Comparison of ENCODE assay signal across 10 cellular contexts in genomic region chr12:103742349-103742784, GRCh38.
DNase-seq lines count a peak whose midpoint lies in the region; ATAC-seq and TF ChIP-seq lines count a peak whose summit lies in the region.
"Had no signal": no experiment of that assay in that cellular context is flagged by ENCODE, and none has a peak within 500 bp of the region (broad histone marks: within the 10 kb centered on the region; RNA-seq: fewer than 3 reads in every experiment).

No MANE protein-coding gene starts in this region.

- TF ChIP-seq CTCF in body of pancreas (IDR thresholded peaks at IDR 0.05) (no peak), left lung (IDR thresholded peaks at IDR 0.05) (no peak), uterus (IDR thresholded peaks at IDR 0.05) (no peak)

- whole genome bisulfite sequencing in body of pancreas, 2 donors, result 77 to 86% methylated on average over 14 of the region's 14 CpGs

- intact Hi-C loops in body of pancreas (cut with DNase I), result no loop called here
- intact Hi-C loops in left lung (cut with DNase I), result no loop called here
- intact Hi-C loops in uterus (cut with DNase I; ENCODE audit: low total_unique reads), result no loop called here

- peak overlapping the region in 2 of 4 donors; percentile 6 to 34 for H3K27ac ChIP-seq in body of pancreas
- no peak overlapping the region for H3K27ac ChIP-seq in left lung
- H3K27ac ChIP-seq in uterus, result no peak overlapping the region

- ATAC-seq in body of pancreas (peak; percentile 55), left lung (peak; percentile 69), T-cell (replicated peaks in 1 of 4) (no peak), GM21381 (IDR thresholded peaks at IDR 0.05; ENCODE audit: unreplicated experiment) (no peak)
- ATAC-seq: stimulated activated naive B cell treated with anti-CD40 and anti-IgM and Interleukin-4, amounts not matched to agents 10 μg/mL and 1 μg/mL and 100 μg/mL, for 72 hours had no signal

- H3K4me1 Mint-ChIP-seq in T-cell, result no peaks in the 10 kb centered on the region
- H3K4me1 Mint-ChIP-seq: stimulated activated naive B cell treated with anti-CD40 and anti-IgM and Interleukin-4, amounts not matched to agents 10 μg/mL and 1 μg/mL and 100 μg/mL, for 72 hours had no signal

- H3K4me3 Mint-ChIP-seq in T-cell, result no peak overlapping the region
- H3K4me3 Mint-ChIP-seq: stimulated activated naive B cell treated with anti-CD40 and anti-IgM and Interleukin-4, amounts not matched to agents 10 μg/mL and 1 μg/mL and 100 μg/mL, for 72 hours had no signal

- CTCF ChIA-PET in T-cell (lab: Charles Lee), result no interaction called here

- no peaks in the 10 kb centered on the region for H3K27me3 ChIP-seq in body of pancreas
- H3K27me3 ChIP-seq in left lung, result no peaks in the 10 kb centered on the region
- H3K27me3 ChIP-seq in uterus, result no peaks in the 10 kb centered on the region

- H3K27me3 Mint-ChIP-seq in T-cell, result peaks cover 10 to 20% of the 10 kb centered on the region in 2 donors

- no peaks in the 10 kb centered on the region for H3K36me3 ChIP-seq in body of pancreas (replicated peaks in 1 of 2; ENCODE audit: insufficient read depth in 1 of 2, low read depth in 2 of 2)
- H3K36me3 ChIP-seq in left lung, result no peaks in the 10 kb centered on the region
- no peaks in the 10 kb centered on the region for H3K36me3 ChIP-seq in uterus

- H3K4me3 ChIP-seq in body of pancreas (no peak overlapping the region), left lung (no peak overlapping the region), uterus (no peak overlapping the region)

- POLR2A ChIA-PET in T-cell (lab: Charles Lee), result no interaction called here

- TF ChIP-seq POLR2A in body of pancreas (IDR thresholded peaks at IDR 0.05) (no peak), uterus (IDR thresholded peaks at IDR 0.05) (no peak)

- H3K9me3 ChIP-seq in body of pancreas (no peaks in the 10 kb centered on the region), left lung (no peaks in the 10 kb centered on the region), uterus (no peaks in the 10 kb centered on the region)

- H3K36me3 Mint-ChIP-seq in T-cell, result no peaks in the 10 kb centered on the region
- H3K36me3 Mint-ChIP-seq: stimulated activated naive B cell treated with anti-CD40 and anti-IgM and Interleukin-4, amounts not matched to agents 10 μg/mL and 1 μg/mL and 100 μg/mL, for 72 hours had no signal

- H3K4me1 ChIP-seq in body of pancreas (peaks cover 3% of the 10 kb centered on the region), left lung (no peaks in the 10 kb centered on the region), uterus (no peaks in the 10 kb centered on the region)

- peak; percentile 96 for DNase-seq in DMS153 treated with DMSO at 0.1 percent for 48 hours (lab: John Stamatoyannopoulos, UW; ENCODE audit: unreplicated experiment)
- peak; percentile 61 for DNase-seq in NCI-H2107 (lab: John Stamatoyannopoulos, UW)
- DNase-seq in body of pancreas, result peak in 3 of 4 donors; percentile 23 to 35 (median 24)
- DNase-seq in left lung, result no peak
- no peak for DNase-seq in T-cell
- no peak for DNase-seq in uterus
- no peak for DNase-seq in AG08396 (ENCODE audit: low spot score)
- DNase-seq: NCI-H1436 treated with DMSO at 0.1 percent for 48 hours; stimulated activated naive B cell treated with anti-CD40 and anti-IgM and Interleukin-4, amounts not matched to agents 10 μg/mL and 1 μg/mL and 100 μg/mL, for 72 hours had no signal

- no peaks in the 10 kb centered on the region for H3K9me3 Mint-ChIP-seq in T-cell
- H3K9me3 Mint-ChIP-seq: stimulated activated naive B cell treated with anti-CD40 and anti-IgM and Interleukin-4, amounts not matched to agents 10 μg/mL and 1 μg/mL and 100 μg/mL, for 72 hours had no signal

- H3K27ac Mint-ChIP-seq in T-cell, result no peak overlapping the region
- H3K27ac Mint-ChIP-seq: stimulated activated naive B cell treated with anti-CD40 and anti-IgM and Interleukin-4, amounts not matched to agents 10 μg/mL and 1 μg/mL and 100 μg/mL, for 72 hours had no signal

Comparison
In these comparisons a context has a peak if more than half of its experiments do, and no peak if none do; other contexts are left out.
1. DNase-seq: peak in DMS153 treated with DMSO at 0.1 percent for 48 hours (single experiment), NCI-H2107 (single experiment) and body of pancreas (3 of 4); none in left lung (0 of 2), T-cell (0 of 34), uterus (0 of 2) and AG08396 (single experiment).
2. ATAC-seq: peak in body of pancreas (single experiment) and left lung (single experiment); none in T-cell (0 of 4) and GM21381 (single experiment).